ENCODE assay signal across 8 cellular contexts in the genomic region with DNA sequence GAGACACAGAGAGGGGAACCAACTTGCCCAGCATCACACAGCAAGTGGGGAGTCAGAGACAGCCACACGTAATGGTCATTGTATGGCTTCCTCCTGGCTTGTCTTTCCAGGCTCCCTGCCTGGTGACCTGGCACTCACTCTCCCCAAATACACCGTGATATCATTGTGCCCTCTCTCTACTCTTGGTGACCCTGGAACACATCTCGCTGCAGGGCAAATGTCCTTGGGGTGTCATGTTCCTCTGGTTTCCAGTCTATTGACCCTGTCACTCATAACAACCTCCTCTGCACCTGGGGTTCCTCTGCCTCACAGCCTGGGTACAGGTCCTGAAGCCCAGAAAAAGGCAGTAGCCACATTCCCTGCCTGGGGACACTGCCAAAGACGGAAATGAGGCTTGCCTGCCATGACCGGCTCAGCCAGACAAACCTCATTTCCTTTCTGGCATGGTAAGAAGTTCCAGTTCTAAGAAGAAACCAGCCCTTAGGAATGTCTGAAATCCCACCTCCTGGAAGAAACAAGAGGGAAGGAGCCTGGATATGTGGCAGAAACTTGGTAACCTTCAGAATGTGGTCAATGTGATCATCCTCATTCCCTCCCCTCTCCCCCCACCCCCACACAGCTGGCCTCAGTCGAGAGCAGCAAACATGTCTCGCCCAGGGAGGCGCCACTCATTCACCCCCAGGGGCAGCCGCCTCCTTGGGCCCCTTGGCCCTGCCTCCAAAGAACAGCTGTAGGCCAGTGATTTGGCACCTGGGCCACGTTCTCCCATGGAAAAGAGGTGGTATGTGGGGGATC. TPM values are rescaled to one million over a fixed set of nuclear protein-coding genes. Genes with fewer than 3 reads are reported as not detected.
DNase-seq lines count a peak whose midpoint lies in the region; TF ChIP-seq lines count a peak whose summit lies in the region.

No MANE protein-coding gene starts in this region.

- TF ChIP-seq CTCF in thyroid gland (IDR thresholded peaks at IDR 0.05) (no peak), progenitor cell of endocrine pancreas (IDR thresholded peaks at IDR 0.05; ENCODE audit: unreplicated experiment) (no peak)

- no peak for TF ChIP-seq POLR2A in thyroid gland (IDR thresholded peaks at IDR 0.05)

- H3K4me1 ChIP-seq in thyroid gland, result peaks cover 34 to 49% of the 10 kb centered on the region in 2 donors

- H3K36me3 Mint-ChIP-seq in IgD-negative memory B cell, result no peaks in the 10 kb centered on the region
- H3K36me3 Mint-ChIP-seq in activated T-helper 2 cell treated with anti-CD3 and anti-CD28 coated beads, Interferon-gamma antibody, Interleukin-2, Interleukin-4, amounts not matched to agents 10 μg/mL and 5 μg/mL and 100 μg/mL, durations not matched to agents 14 hours and 24 hours and 36 hours (ENCODE audit: low read depth), result peaks cover 13% of the 10 kb centered on the region
- no peaks in the 10 kb centered on the region for H3K36me3 Mint-ChIP-seq in progenitor cell of endocrine pancreas (ENCODE audit: insufficient read depth)

- no peaks in the 10 kb centered on the region for H3K27me3 Mint-ChIP-seq in IgD-negative memory B cell
- H3K27me3 Mint-ChIP-seq in activated T-helper 2 cell treated with anti-CD3 and anti-CD28 coated beads, Interferon-gamma antibody, Interleukin-2, Interleukin-4, amounts not matched to agents 10 μg/mL and 5 μg/mL and 100 μg/mL, durations not matched to agents 14 hours and 24 hours and 36 hours (ENCODE audit: low read depth), result no peaks in the 10 kb centered on the region
- no peaks in the 10 kb centered on the region for H3K27me3 Mint-ChIP-seq in progenitor cell of endocrine pancreas

- H3K4me3 Mint-ChIP-seq in IgD-negative memory B cell (no peak overlapping the region), progenitor cell of endocrine pancreas (ENCODE audit: low read depth) (no peak overlapping the region)
- H3K4me3 Mint-ChIP-seq in activated T-helper 2 cell treated with anti-CD3 and anti-CD28 coated beads, Interferon-gamma antibody, Interleukin-2, Interleukin-4, amounts not matched to agents 10 μg/mL and 5 μg/mL and 100 μg/mL, durations not matched to agents 14 hours and 24 hours and 36 hours (ENCODE audit: low read depth), result no peak overlapping the region

- no peak overlapping the region for H3K4me3 ChIP-seq in thyroid gland (replicated peaks in 1 of 3)

- peak; percentile 91 for DNase-seq in cerebellar cortex (ENCODE audit: low spot score)
- DNase-seq in left kidney (ENCODE audit: low read depth, low spot score), result peak; percentile 60
- DNase-seq in thyroid gland, result peak in 1 of 2 donors; percentile 51
- DNase-seq in activated CD4-positive, alpha-beta T cell treated with anti-CD3 and anti-CD28 coated beads for 48 hours, result no peak
- no peak for DNase-seq in activated T-helper 2 cell treated with anti-CD3 and anti-CD28 coated beads, Interferon-gamma antibody, Interleukin-2, Interleukin-4, amounts not matched to agents 10 μg/mL and 5 μg/mL and 100 μg/mL, durations not matched to agents 14 hours and 24 hours and 36 hours (ENCODE audit: low spot score)
- no peak for DNase-seq in putamen (ENCODE audit: low spot score)
- DNase-seq in progenitor cell of endocrine pancreas (ENCODE audit: low spot score, unreplicated experiment), result no peak

- intact Hi-C loops in thyroid gland (cut with DNase I), result no loop called here
- intact Hi-C loops in activated T-helper 2 cell treated with anti-CD3 and anti-CD28 coated beads, Interferon-gamma antibody, Interleukin-2, Interleukin-4, amounts not matched to agents 10 μg/mL and 5 μg/mL and 100 μg/mL, durations not matched to agents 14 hours and 24 hours and 36 hours (cut with micrococcal nuclease), result no loop called here

- peak overlapping the region; percentile 52 to 86 (median 53) for H3K27ac Mint-ChIP-seq in IgD-negative memory B cell
- H3K27ac Mint-ChIP-seq in activated T-helper 2 cell treated with anti-CD3 and anti-CD28 coated beads, Interferon-gamma antibody, Interleukin-2, Interleukin-4, amounts not matched to agents 10 μg/mL and 5 μg/mL and 100 μg/mL, durations not matched to agents 14 hours and 24 hours and 36 hours, result no peak overlapping the region
- no peak overlapping the region for H3K27ac Mint-ChIP-seq in progenitor cell of endocrine pancreas

- H3K36me3 ChIP-seq in thyroid gland, result peaks cover 4 to 6% of the 10 kb centered on the region in 2 donors

- WGBS in thyroid gland, 2 donors, result 55 to 61% methylated on average over 7 to 10 of the region's 10 CpGs

- H3K27me3 ChIP-seq in thyroid gland, result no peaks in the 10 kb centered on the region

- H3K4me1 Mint-ChIP-seq in IgD-negative memory B cell (peaks cover 18 to 28% (median 20%) of the 10 kb centered on the region in 3 donors), progenitor cell of endocrine pancreas (ENCODE audit: low read depth) (no peaks in the 10 kb centered on the region)
- peaks cover 2% of the 10 kb centered on the region for H3K4me1 Mint-ChIP-seq in activated T-helper 2 cell treated with anti-CD3 and anti-CD28 coated beads, Interferon-gamma antibody, Interleukin-2, Interleukin-4, amounts not matched to agents 10 μg/mL and 5 μg/mL and 100 μg/mL, durations not matched to agents 14 hours and 24 hours and 36 hours (ENCODE audit: low read depth)

- H3K9me3 Mint-ChIP-seq in IgD-negative memory B cell, result no peaks in the 10 kb centered on the region
- no peaks in the 10 kb centered on the region for H3K9me3 Mint-ChIP-seq in activated T-helper 2 cell treated with anti-CD3 and anti-CD28 coated beads, Interferon-gamma antibody, Interleukin-2, Interleukin-4, amounts not matched to agents 10 μg/mL and 5 μg/mL and 100 μg/mL, durations not matched to agents 14 hours and 24 hours and 36 hours
- H3K9me3 Mint-ChIP-seq in progenitor cell of endocrine pancreas (ENCODE audit: low read depth), result no peaks in the 10 kb centered on the region

- H3K9me3 ChIP-seq in thyroid gland, result no peaks in the 10 kb centered on the region

- H3K27ac ChIP-seq in thyroid gland, result peak overlapping the region; percentile 61 to 81 (median 62)

RNA-seq across cellular contexts. Expression of a gene that starts 30.6 kb away (rescaled TPM):
- polyA plus RNA-seq in IgD-negative memory B cell, result 19.3 TPM
- total RNA-seq in thyroid gland, result 10 to 100 TPM; 19.8 to 24.2 (median 22.1) TPM
- 27.6 and 28.3 TPM in 2 replicates for total RNA-seq in activated T-helper 2 cell treated with anti-CD3 and anti-CD28 coated beads, Interferon-gamma antibody, Interleukin-2, Interleukin-4, amounts not matched to agents 10 μg/mL and 5 μg/mL and 100 μg/mL, durations not matched to agents 14 hours and 24 hours and 36 hours
- 25.2 and 25.4 TPM in 2 replicates for total RNA-seq in progenitor cell of endocrine pancreas

Comparison
In these comparisons a context has a peak if more than half of its experiments do, and no peak if none do; other contexts are left out.
1. H3K27ac Mint-ChIP-seq: peak in IgD-negative memory B cell (3 of 3); none in activated T-helper 2 cell treated with anti-CD3 and anti-CD28 coated beads, Interferon-gamma antibody, Interleukin-2, Interleukin-4, amounts not matched to agents 10 μg/mL and 5 μg/mL and 100 μg/mL, durations not matched to agents 14 hours and 24 hours and 36 hours (single experiment) and progenitor cell of endocrine pancreas (single experiment).
2. DNase-seq: peak in cerebellar cortex (single experiment) and left kidney (single experiment); none in activated CD4-positive, alpha-beta T cell treated with anti-CD3 and anti-CD28 coated beads for 48 hours (single experiment), activated T-helper 2 cell treated with anti-CD3 and anti-CD28 coated beads, Interferon-gamma antibody, Interleukin-2, Interleukin-4, amounts not matched to agents 10 μg/mL and 5 μg/mL and 100 μg/mL, durations not matched to agents 14 hours and 24 hours and 36 hours (single experiment), putamen (single experiment) and progenitor cell of endocrine pancreas (single experiment).